Comparison of ENCODE assay signal across 11 cellular contexts in genomic region chr16:56643833-56644232, GRCh38. TPM values are rescaled to one million over a fixed set of nuclear protein-coding genes. Genes with fewer than 3 reads are reported as not detected.
A peak's percentile ranks its signal among the peaks of the same experiment; 100 is the strongest.
DNase-seq lines count a peak whose midpoint lies in the region; ATAC-seq, FAIRE-seq and TF ChIP-seq lines count a peak whose summit lies in the region.
"Had no signal": no experiment of that assay in that cellular context is flagged by ENCODE, and none has a peak within 500 bp of the region (broad histone marks: within the 10 kb centered on the region; RNA-seq: fewer than 3 reads in every experiment).

No MANE protein-coding gene starts in this region.

- H3K14ac ChIP-seq in mesenchymal stem cell (ENCODE audit: low read length in 2 of 2): no peak overlapping the region

- peaks cover 50% of the 10 kb centered on the region for H3K27me3 Mint-ChIP-seq in stimulated activated naive CD8-positive, alpha-beta T cell treated with anti-CD3 and anti-CD28 coated beads, Interleukin-15, Interleukin-2, amounts not matched to agents 100 ng/mL and 50 ng/mL, for 24 hours
- peaks cover 93% of the 10 kb centered on the region for H3K27me3 Mint-ChIP-seq in astrocyte (ENCODE audit: low read depth, unreplicated experiment)

- H3K9ac ChIP-seq in astrocyte (ENCODE audit: low read length): no peak overlapping the region
- peak overlapping the region; percentile 54 for H3K9ac ChIP-seq in mesenchymal stem cell (ENCODE audit: low read length)

- no peak overlapping the region for H2BK15ac ChIP-seq in mesenchymal stem cell (ENCODE audit: low read depth, poor library complexity, severe bottlenecking)

- no peaks in the 10 kb centered on the region for H3K9me3 Mint-ChIP-seq in stimulated activated naive CD8-positive, alpha-beta T cell treated with anti-CD3 and anti-CD28 coated beads, Interleukin-15, Interleukin-2, amounts not matched to agents 100 ng/mL and 50 ng/mL, for 24 hours
- H3K9me3 Mint-ChIP-seq in astrocyte (ENCODE audit: unreplicated experiment): no peaks in the 10 kb centered on the region

- H4K20me1 ChIP-seq in astrocyte (ENCODE audit: insufficient read depth, low read length): no peaks in the 10 kb centered on the region

- H3K4me1 ChIP-seq in astrocyte (ENCODE audit: insufficient read depth, low read length) (peaks cover 9% of the 10 kb centered on the region), mesenchymal stem cell (ENCODE audit: control insufficient read depth, insufficient read depth, low read depth, low read length) (peaks cover 11% of the 10 kb centered on the region)

- H2BK120ac ChIP-seq in mesenchymal stem cell (ENCODE audit: low read depth, low read length): no peak overlapping the region

- H3K36me3 ChIP-seq in astrocyte (ENCODE audit: insufficient read depth, low read length) (no peaks in the 10 kb centered on the region), mesenchymal stem cell (ENCODE audit: control insufficient read depth in 1 of 2, insufficient read depth in 2 of 2, low read depth in 1 of 2, low read length in 2 of 2) (no peaks in the 10 kb centered on the region)

- no peak overlapping the region for H3K27ac ChIP-seq in astrocyte (ENCODE audit: low read depth, low read length)
- no peak overlapping the region for H3K27ac ChIP-seq in mesenchymal stem cell (ENCODE audit: low read length, poor library complexity, severe bottlenecking)

- WGBS in mesenchymal stem cell: 38% methylated on average over 5 of the region's 5 CpGs

- H3K9me3 ChIP-seq in astrocyte (ENCODE audit: insufficient read depth, low read depth, low read length) (no peaks in the 10 kb centered on the region), mesenchymal stem cell (ENCODE audit: control insufficient read depth, low read length) (no peaks in the 10 kb centered on the region)

- no peak overlapping the region for H3K27ac Mint-ChIP-seq in stimulated activated naive CD8-positive, alpha-beta T cell treated with anti-CD3 and anti-CD28 coated beads, Interleukin-15, Interleukin-2, amounts not matched to agents 100 ng/mL and 50 ng/mL, for 24 hours
- no peak overlapping the region for H3K27ac Mint-ChIP-seq in astrocyte (ENCODE audit: unreplicated experiment)

- H2BK5ac ChIP-seq in mesenchymal stem cell (ENCODE audit: low read depth, low read length, poor library complexity, severe bottlenecking): no peak overlapping the region

- H2BK12ac ChIP-seq in mesenchymal stem cell (ENCODE audit: low read length in 2 of 2): no peak overlapping the region

- H3K18ac ChIP-seq in mesenchymal stem cell (ENCODE audit: low read depth in 1 of 2, low read length in 2 of 2): no peak overlapping the region

- H3K4me1 Mint-ChIP-seq in stimulated activated naive CD8-positive, alpha-beta T cell treated with anti-CD3 and anti-CD28 coated beads, Interleukin-15, Interleukin-2, amounts not matched to agents 100 ng/mL and 50 ng/mL, for 24 hours (ENCODE audit: low read depth): peaks cover 19% of the 10 kb centered on the region
- H3K4me1 Mint-ChIP-seq in astrocyte (ENCODE audit: low read depth, unreplicated experiment): no peaks in the 10 kb centered on the region

- peak overlapping the region; percentile 58 for H3K4me3 Mint-ChIP-seq in stimulated activated naive CD8-positive, alpha-beta T cell treated with anti-CD3 and anti-CD28 coated beads, Interleukin-15, Interleukin-2, amounts not matched to agents 100 ng/mL and 50 ng/mL, for 24 hours
- no peak overlapping the region for H3K4me3 Mint-ChIP-seq in astrocyte (ENCODE audit: unreplicated experiment)

- no peak overlapping the region for H3K4ac ChIP-seq in mesenchymal stem cell (ENCODE audit: low read depth in 1 of 2, low read length in 2 of 2)

- no peak overlapping the region for H2AFZ ChIP-seq in astrocyte (ENCODE audit: low read depth, low read length)
- no peak overlapping the region for H2AFZ ChIP-seq in mesenchymal stem cell (ENCODE audit: low read depth, low read length)

- no peak overlapping the region for H3K4me3 ChIP-seq in astrocyte (ENCODE audit: insufficient read depth, low read depth, low read length)
- peak overlapping the region in 1 of 2 experiments; percentile 69 for H3K4me3 ChIP-seq in mesenchymal stem cell (ENCODE audit: insufficient read depth in 1 of 2, low read depth in 1 of 2, low read length in 2 of 2)

- DNase-seq in stimulated activated naive CD8-positive, alpha-beta T cell treated with anti-CD3 and anti-CD28 coated beads, Interleukin-15, Interleukin-2, amounts not matched to agents 100 U/mL and 50 U/mL, for 24 hours: no peak
- DNase-seq in astrocyte (ENCODE audit: low read depth) (no peak), mesenchymal stem cell (no peak), NCI-H345 (lab: John Stamatoyannopoulos, UW) (no peak), dedifferentiated amniotic fluid mesenchymal stem cell (ENCODE audit: extremely low spot score) (no peak), iPS-NIHi11 (ENCODE audit: low spot score) (no peak)
- DNase-seq: NCI-H2171 treated with DMSO at 0.1 percent for 48 hours, SW 1271 had no signal

- no peak for TF ChIP-seq CTCF in astrocyte (IDR thresholded peaks at IDR 0.05; ENCODE audit: insufficient read depth, low read depth, low read length)

- H3K36me3 Mint-ChIP-seq in stimulated activated naive CD8-positive, alpha-beta T cell treated with anti-CD3 and anti-CD28 coated beads, Interleukin-15, Interleukin-2, amounts not matched to agents 100 ng/mL and 50 ng/mL, for 24 hours (ENCODE audit: low read depth): no peaks in the 10 kb centered on the region
- no peaks in the 10 kb centered on the region for H3K36me3 Mint-ChIP-seq in astrocyte (ENCODE audit: low read depth, unreplicated experiment)

- H4K91ac ChIP-seq in mesenchymal stem cell (ENCODE audit: low read length): no peak overlapping the region

- no peak overlapping the region for H2AK5ac ChIP-seq in mesenchymal stem cell (ENCODE audit: low read length, severe bottlenecking)

- H3K4me2 ChIP-seq in astrocyte (ENCODE audit: low read length) (peak overlapping the region; percentile 61), mesenchymal stem cell (ENCODE audit: low read length, poor library complexity, severe bottlenecking) (no peak overlapping the region)

- H4K8ac ChIP-seq in mesenchymal stem cell (ENCODE audit: low read length): no peak overlapping the region

- no peaks in the 10 kb centered on the region for H3K79me1 ChIP-seq in mesenchymal stem cell (replicated peaks; ENCODE audit: low read length, poor library complexity, severe bottlenecking)

- H3K23ac ChIP-seq in mesenchymal stem cell (ENCODE audit: low read length in 2 of 2): peak overlapping the region in 1 of 2 experiments; percentile 9

- FAIRE-seq in astrocyte (lab: Jason Lieb, UNC): no peak

- ATAC-seq in stimulated activated naive CD8-positive, alpha-beta T cell treated with anti-CD3 and anti-CD28 coated beads, Interleukin-15, Interleukin-2, amounts not matched to agents 100 U/mL and 50 U/mL, for 24 hours: no peak
- no peak for ATAC-seq in HG03354 (IDR thresholded peaks at IDR 0.05; ENCODE audit: poor library complexity, severe bottlenecking, unreplicated experiment)

- peaks cover 100% of the 10 kb centered on the region for H3K27me3 ChIP-seq in astrocyte (ENCODE audit: insufficient read depth, low read length)
- H3K27me3 ChIP-seq in mesenchymal stem cell (ENCODE audit: control insufficient read depth in 1 of 2, insufficient read depth in 1 of 2, low read length in 2 of 2): peaks cover 44 to 94% of the 10 kb centered on the region in 2 experiments

- no peaks in the 10 kb centered on the region for H3K79me2 ChIP-seq in astrocyte (ENCODE audit: insufficient read depth, low read length)

RNA-seq across cellular contexts. Expression of gene MT1A, which starts 5.4 kb away (rescaled TPM):
- not detected in 2 replicates for total RNA-seq in astrocyte
- 0.68 TPM for polyA plus RNA-seq in mesenchymal stem cell (2013, experiment 1 of 2)
- polyA plus RNA-seq in mesenchymal stem cell (2013, experiment 2 of 2): 0.60 TPM
- total RNA-seq: myocyte had no signal

RNA-seq across cellular contexts. Expression of gene MT1B, which starts 7.9 kb away (rescaled TPM):
- total RNA-seq in astrocyte: not detected in 2 replicates
- polyA plus RNA-seq in mesenchymal stem cell (2013, experiment 1 of 2): not detected
- not detected for polyA plus RNA-seq in mesenchymal stem cell (2013, experiment 2 of 2)
- total RNA-seq: myocyte had no signal

RNA-seq across cellular contexts. Expression of gene MT1M, which starts 11.4 kb away (rescaled TPM):
- total RNA-seq in astrocyte: not detected in 2 replicates
- 0.08 TPM for polyA plus RNA-seq in mesenchymal stem cell (2013, experiment 1 of 2)
- polyA plus RNA-seq in mesenchymal stem cell (2013, experiment 2 of 2): not detected
- total RNA-seq: myocyte had no signal

RNA-seq across cellular contexts. Expression of gene MT1F, which starts 13.9 kb away (rescaled TPM):
- total RNA-seq in astrocyte: not detected in 2 replicates
- polyA plus RNA-seq in mesenchymal stem cell (2013, experiment 1 of 2): not detected
- not detected for polyA plus RNA-seq in mesenchymal stem cell (2013, experiment 2 of 2)
- total RNA-seq: myocyte had no signal

RNA-seq across cellular contexts. Expression of gene MT1E, which starts 18.3 kb away (rescaled TPM):
- total RNA-seq in astrocyte: 10.7 and 11.9 TPM in 2 replicates
- polyA plus RNA-seq in mesenchymal stem cell (2013, experiment 1 of 2): 93.8 TPM
- polyA plus RNA-seq in mesenchymal stem cell (2013, experiment 2 of 2): 92.9 TPM
